ENCODE assay signal across 14 cellular contexts in genomic region chr12:116692605-116693004, GRCh38. TPM values are rescaled to one million over a fixed set of nuclear protein-coding genes. Genes with fewer than 3 reads are reported as not detected.
DNase-seq lines count a peak whose midpoint lies in the region; ATAC-seq and TF ChIP-seq lines count a peak whose summit lies in the region.
"Had no signal": no experiment of that assay in that cellular context is flagged by ENCODE, and none has a peak within 500 bp of the region (broad histone marks: within the 10 kb centered on the region; RNA-seq: fewer than 3 reads in every experiment).

No MANE protein-coding gene starts in this region.

- H3K9me3 ChIP-seq in SU-DHL-6 (ENCODE audit: insufficient read depth, low read length) (no peaks in the 10 kb centered on the region), liver (ENCODE audit: control insufficient read depth in 4 of 4, low read length in 3 of 4) (no peaks in the 10 kb centered on the region), esophagus muscularis mucosa (no peaks in the 10 kb centered on the region), mesenchymal stem cell (ENCODE audit: control insufficient read depth, low read length) (no peaks in the 10 kb centered on the region)
- H3K9me3 ChIP-seq in CD8-positive, alpha-beta memory T cell (ENCODE audit: low read length): no peaks in the 10 kb centered on the region
- H3K9me3 ChIP-seq: SJSA1 had no signal

- H3K4me3 ChIP-seq in SU-DHL-6 (ENCODE audit: insufficient read depth, low read length, poor library complexity, severe bottlenecking) (no peak overlapping the region), liver (ENCODE audit: low read depth in 1 of 3, low read length in 3 of 3) (peak overlapping the region; percentile 39 to 49 (median 47)), esophagus muscularis mucosa (no peak overlapping the region), mesenchymal stem cell (ENCODE audit: insufficient read depth in 1 of 2, low read depth in 1 of 2, low read length in 2 of 2) (no peak overlapping the region)
- H3K4me3 ChIP-seq in CD8-positive, alpha-beta memory T cell (ENCODE audit: low read length): no peak overlapping the region
- H3K4me3 ChIP-seq: SJSA1 had no signal

- no peak overlapping the region for H2AFZ ChIP-seq in SU-DHL-6 (ENCODE audit: low read depth, low read length, severe bottlenecking)
- H2AFZ ChIP-seq in mesenchymal stem cell (ENCODE audit: low read depth, low read length): no peak overlapping the region

- peak overlapping the region; percentile 26 for H3K4me2 ChIP-seq in SU-DHL-6 (ENCODE audit: low read depth, low read length, poor library complexity, severe bottlenecking)
- H3K4me2 ChIP-seq in mesenchymal stem cell (ENCODE audit: low read length, poor library complexity, severe bottlenecking): no peak overlapping the region

- no peaks in the 10 kb centered on the region for H4K20me1 ChIP-seq in SU-DHL-6 (ENCODE audit: low read depth, low read length)

- no peak overlapping the region for H2BK5ac ChIP-seq in mesenchymal stem cell (ENCODE audit: low read depth, low read length, poor library complexity, severe bottlenecking)

- TF ChIP-seq EP300 in esophagus muscularis mucosa (IDR thresholded peaks at IDR 0.05): no peak

- H3K4me3 Mint-ChIP-seq in T-helper 1 cell treated with Interleukin-12 subunit alpha and Interleukin-12 subunit beta and Interleukin-4 antibody, amounts not matched to agents 30 μg/mL and 1 μg/mL, for 36 hours: peak overlapping the region; percentile 21
- no peak overlapping the region for H3K4me3 Mint-ChIP-seq in CD8-positive, alpha-beta memory T cell
- H3K4me3 Mint-ChIP-seq: CD4-positive, alpha-beta T cell had no signal

- no peak overlapping the region for H2BK120ac ChIP-seq in mesenchymal stem cell (ENCODE audit: low read depth, low read length)

- POLR2A ChIA-PET in CD8-positive, alpha-beta memory T cell (lab: Charles Lee): no interaction called here

- H3K9me3 Mint-ChIP-seq in T-helper 1 cell treated with Interleukin-12 subunit alpha and Interleukin-12 subunit beta and Interleukin-4 antibody, amounts not matched to agents 30 μg/mL and 1 μg/mL, for 36 hours: no peaks in the 10 kb centered on the region
- no peaks in the 10 kb centered on the region for H3K9me3 Mint-ChIP-seq in CD8-positive, alpha-beta memory T cell
- H3K9me3 Mint-ChIP-seq: CD4-positive, alpha-beta T cell had no signal

- DNase-seq in T-helper 1 cell (no peak), esophagus muscularis mucosa (ENCODE audit: extremely low spot score) (no peak), mesenchymal stem cell (no peak)
- no peak for DNase-seq in CD8-positive, alpha-beta memory T cell
- DNase-seq: CD4-positive, alpha-beta T cell; GDM1; KBM-7; NCI-H774 had no signal

- H3K14ac ChIP-seq in mesenchymal stem cell (ENCODE audit: low read length in 2 of 2): no peak overlapping the region

- no peak overlapping the region for H2BK12ac ChIP-seq in mesenchymal stem cell (ENCODE audit: low read length in 2 of 2)

- H4K8ac ChIP-seq in mesenchymal stem cell (ENCODE audit: low read length): no peak overlapping the region

- no peaks in the 10 kb centered on the region for H3K79me1 ChIP-seq in mesenchymal stem cell (replicated peaks; ENCODE audit: low read length, poor library complexity, severe bottlenecking)

- WGBS in liver: 29% methylated on average over 3 of the region's 3 CpGs
- 80% methylated on average over 3 of the region's 3 CpGs for WGBS in esophagus muscularis mucosa
- 88% methylated on average over 1 of the region's 3 CpGs for WGBS in mesenchymal stem cell

- peaks cover 42% of the 10 kb centered on the region for H3K27me3 Mint-ChIP-seq in T-helper 1 cell treated with Interleukin-12 subunit alpha and Interleukin-12 subunit beta and Interleukin-4 antibody, amounts not matched to agents 30 μg/mL and 1 μg/mL, for 36 hours (ENCODE audit: low read depth)
- peaks cover 24 to 46% of the 10 kb centered on the region in 2 donors for H3K27me3 Mint-ChIP-seq in CD8-positive, alpha-beta memory T cell

- ATAC-seq in GM21367 (IDR thresholded peaks at IDR 0.05; ENCODE audit: unreplicated experiment): no peak
- ATAC-seq: HCT116 had no signal

- CTCF ChIA-PET in CD8-positive, alpha-beta memory T cell (lab: Charles Lee): interaction anchor here (1.0 to 2.5 kb wide), 2 partner anchors 11 to 16 kb away, joined by 4 to 7 read pairs; no protein-coding TSS in a partner anchor

- no peak overlapping the region for H3K9ac ChIP-seq in SU-DHL-6 (ENCODE audit: low read length)
- H3K9ac ChIP-seq in liver (ENCODE audit: low read depth in 1 of 2, low read length in 2 of 2): no peak overlapping the region
- H3K9ac ChIP-seq in mesenchymal stem cell (ENCODE audit: low read length): no peak overlapping the region

- no peak overlapping the region for H3K23ac ChIP-seq in mesenchymal stem cell (ENCODE audit: low read length in 2 of 2)

- H3K27me3 ChIP-seq in SU-DHL-6 (ENCODE audit: low read length): no peaks in the 10 kb centered on the region
- no peaks in the 10 kb centered on the region for H3K27me3 ChIP-seq in liver (ENCODE audit: control insufficient read depth in 4 of 4, insufficient read depth in 4 of 4, low read length in 3 of 4)
- H3K27me3 ChIP-seq in CD8-positive, alpha-beta memory T cell (ENCODE audit: insufficient read depth, low read length, poor library complexity, severe bottlenecking): peaks cover 4% of the 10 kb centered on the region
- peaks cover 0 to 59% (median 14%) of the 10 kb centered on the region in 4 donors for H3K27me3 ChIP-seq in esophagus muscularis mucosa
- peaks cover 44 to 56% of the 10 kb centered on the region in 2 experiments for H3K27me3 ChIP-seq in mesenchymal stem cell (ENCODE audit: control insufficient read depth in 1 of 2, insufficient read depth in 1 of 2, low read length in 2 of 2)

- intact Hi-C loops in esophagus muscularis mucosa (cut with DNase I): no loop called here

- TF ChIP-seq RAD21 in liver (IDR thresholded peaks at IDR 0.05): no peak

- H3K36me3 Mint-ChIP-seq in T-helper 1 cell treated with Interleukin-12 subunit alpha and Interleukin-12 subunit beta and Interleukin-4 antibody, amounts not matched to agents 30 μg/mL and 1 μg/mL, for 36 hours (ENCODE audit: low read depth): no peaks in the 10 kb centered on the region
- no peaks in the 10 kb centered on the region for H3K36me3 Mint-ChIP-seq in CD8-positive, alpha-beta memory T cell

- no peak for TF ChIP-seq POLR2A in esophagus muscularis mucosa (IDR thresholded peaks at IDR 0.05; ENCODE audit: low read depth)

- no peak overlapping the region for H4K91ac ChIP-seq in mesenchymal stem cell (ENCODE audit: low read length)

- no peak overlapping the region for H2BK15ac ChIP-seq in mesenchymal stem cell (ENCODE audit: low read depth, poor library complexity, severe bottlenecking)

- no peaks in the 10 kb centered on the region for H3K9me2 ChIP-seq in SU-DHL-6 (replicated peaks; ENCODE audit: insufficient read depth, low read length)

- no peak for TF ChIP-seq CTCF in SU-DHL-6 (IDR thresholded peaks at IDR 0.05; ENCODE audit: insufficient read depth, low read length, poor library complexity, severe bottlenecking)
- TF ChIP-seq CTCF in liver (IDR thresholded peaks at IDR 0.05; ENCODE audit: low read depth, low read length, missing input control): no peak
- no peak for TF ChIP-seq CTCF in esophagus muscularis mucosa (IDR thresholded peaks at IDR 0.05)

- no peak overlapping the region for H3K27ac Mint-ChIP-seq in T-helper 1 cell treated with Interleukin-12 subunit alpha and Interleukin-12 subunit beta and Interleukin-4 antibody, amounts not matched to agents 30 μg/mL and 1 μg/mL, for 36 hours
- no peak overlapping the region for H3K27ac Mint-ChIP-seq in CD8-positive, alpha-beta memory T cell
- H3K27ac Mint-ChIP-seq: CD4-positive, alpha-beta T cell had no signal

- no peaks in the 10 kb centered on the region for H3F3A ChIP-seq in SU-DHL-6 (ENCODE audit: insufficient read depth)

- H3K4me1 ChIP-seq in liver (ENCODE audit: control insufficient read depth in 4 of 4, insufficient read depth in 4 of 4, low read length in 3 of 4): peaks cover 0 to 23% (median 17%) of the 10 kb centered on the region in 4 donors
- no peaks in the 10 kb centered on the region for H3K4me1 ChIP-seq in CD8-positive, alpha-beta memory T cell (ENCODE audit: insufficient read depth, low read length)
- H3K4me1 ChIP-seq in esophagus muscularis mucosa: peaks cover 13 to 26% (median 17%) of the 10 kb centered on the region in 4 donors
- H3K4me1 ChIP-seq in mesenchymal stem cell (ENCODE audit: control insufficient read depth, insufficient read depth, low read depth, low read length): peaks cover 4% of the 10 kb centered on the region
- H3K4me1 ChIP-seq: SJSA1 had no signal

- H3K4ac ChIP-seq in mesenchymal stem cell (ENCODE audit: low read depth in 1 of 2, low read length in 2 of 2): no peak overlapping the region

- no peak overlapping the region for H3K18ac ChIP-seq in mesenchymal stem cell (ENCODE audit: low read depth in 1 of 2, low read length in 2 of 2)

- no peaks in the 10 kb centered on the region for H3K79me2 ChIP-seq in SU-DHL-6 (ENCODE audit: insufficient read depth, low read length)

- H3K36me3 ChIP-seq in SU-DHL-6 (ENCODE audit: low read length): no peaks in the 10 kb centered on the region
- H3K36me3 ChIP-seq in liver (ENCODE audit: control insufficient read depth in 4 of 4, insufficient read depth in 3 of 4, low read depth in 1 of 4, low read length in 3 of 4): no peaks in the 10 kb centered on the region
- no peaks in the 10 kb centered on the region for H3K36me3 ChIP-seq in CD8-positive, alpha-beta memory T cell (ENCODE audit: insufficient read depth, low read length)
- H3K36me3 ChIP-seq in esophagus muscularis mucosa: no peaks in the 10 kb centered on the region
- H3K36me3 ChIP-seq in mesenchymal stem cell (ENCODE audit: control insufficient read depth in 1 of 2, insufficient read depth in 2 of 2, low read depth in 1 of 2, low read length in 2 of 2): no peaks in the 10 kb centered on the region
- H3K36me3 ChIP-seq: SJSA1 had no signal

- no peak overlapping the region for H2AK5ac ChIP-seq in mesenchymal stem cell (ENCODE audit: low read length, severe bottlenecking)

- peaks cover 11% of the 10 kb centered on the region for H3K4me1 Mint-ChIP-seq in T-helper 1 cell treated with Interleukin-12 subunit alpha and Interleukin-12 subunit beta and Interleukin-4 antibody, amounts not matched to agents 30 μg/mL and 1 μg/mL, for 36 hours (ENCODE audit: low read depth)
- peaks cover 0 to 5% (median 1%) of the 10 kb centered on the region in 3 donors for H3K4me1 Mint-ChIP-seq in CD8-positive, alpha-beta memory T cell

- no peak overlapping the region for H3K27ac ChIP-seq in SU-DHL-6 (ENCODE audit: low read depth, low read length)
- peak overlapping the region in 1 of 2 donors; percentile 9 for H3K27ac ChIP-seq in liver (ENCODE audit: low read depth in 1 of 2, low read length in 2 of 2)
- no peak overlapping the region for H3K27ac ChIP-seq in CD8-positive, alpha-beta memory T cell (ENCODE audit: low read depth, low read length)
- no peak overlapping the region for H3K27ac ChIP-seq in esophagus muscularis mucosa (replicated peaks in 1 of 4)
- no peak overlapping the region for H3K27ac ChIP-seq in mesenchymal stem cell (ENCODE audit: low read length, poor library complexity, severe bottlenecking)
- H3K27ac ChIP-seq: SJSA1 had no signal

RNA-seq across cellular contexts. Expression of gene SPRING1, which starts 45.3 kb away (rescaled TPM):
- total RNA-seq in liver (10 to 100 TPM in 1 of 2 donors, 1 to 10 TPM in 1; 8.1 to 11.7 TPM), esophagus muscularis mucosa (10 to 100 TPM in 3 of 4 donors, 1 to 10 TPM in 1; 6.2 to 19.2 (median 16.3) TPM)
- 1 to 10 TPM; 6.0 to 8.7 TPM for polyA plus RNA-seq in liver
- total RNA-seq in CD8-positive, alpha-beta memory T cell: 10 to 100 TPM; 41.3 to 44.0 TPM
- 24.0 TPM for polyA plus RNA-seq in CD8-positive, alpha-beta memory T cell
- polyA plus RNA-seq in mesenchymal stem cell (2013, experiment 1 of 2): 24.9 TPM
- polyA plus RNA-seq in mesenchymal stem cell (2013, experiment 2 of 2): 25.8 TPM

RNA-seq across cellular contexts. Expression of gene RNFT2, which starts 45.5 kb away (rescaled TPM):
- total RNA-seq in liver (1 to 10 TPM in 1 of 2 donors, under 1 TPM in 1; 0.17 to 1.4 TPM), esophagus muscularis mucosa (under 1 TPM; 0.17 to 0.63 (median 0.34) TPM)
- polyA plus RNA-seq in liver: under 1 TPM; 0.13 to 0.22 TPM
- total RNA-seq in CD8-positive, alpha-beta memory T cell: 10 to 100 TPM; 14.6 to 15.8 TPM
- polyA plus RNA-seq in CD8-positive, alpha-beta memory T cell: 1.8 TPM
- polyA plus RNA-seq in mesenchymal stem cell (2013, experiment 1 of 2): 1.2 TPM
- 1.1 TPM for polyA plus RNA-seq in mesenchymal stem cell (2013, experiment 2 of 2)

Comparison
In these comparisons a context has a peak if more than half of its experiments do, and no peak if none do; other contexts are left out.
1. H3K4me3 ChIP-seq: peak in liver (3 of 3); none in SU-DHL-6 (single experiment), CD8-positive, alpha-beta memory T cell (single experiment), esophagus muscularis mucosa (0 of 4) and mesenchymal stem cell (0 of 2).
2. RNA of gene RNFT2, which starts 45.5 kb away (total RNA-seq): 14.6 to 15.8 TPM in CD8-positive, alpha-beta memory T cell; 0.17 to 1.4 TPM in liver and 0.17 to 0.63 TPM in esophagus muscularis mucosa; every median in the first group is over 4 times any median in the second.